ENCODE assay signal across 16 cellular contexts in genomic region chr1:184840596-184840995, GRCh38.
DNase-seq lines count a peak whose midpoint lies in the region; ATAC-seq, FAIRE-seq and TF ChIP-seq lines count a peak whose summit lies in the region.
"Had no signal": no experiment of that assay in that cellular context is flagged by ENCODE, and none has a peak within 500 bp of the region (broad histone marks: within the 10 kb centered on the region; RNA-seq: fewer than 3 reads in every experiment).

No MANE protein-coding gene starts in this region.

- peak; percentile 2 for DNase-seq in activated CD4-positive, alpha-beta T cell treated with anti-CD3 and anti-CD28 coated beads, Interleukin-2, amount 50 U/mL, for 1 hour
- DNase-seq in activated CD4-positive, alpha-beta T cell treated with anti-CD3 and anti-CD28 coated beads for 48 hours: no peak
- DNase-seq in D721Med (ENCODE audit: insufficient read length, low spot score): no peak
- no peak for DNase-seq in natural killer cell treated with Interleukin-12 subunit alpha and Interleukin-12 subunit beta and Interleukin-15 and Interleukin-18, amount 100 ng/mL, for 72 hours (ENCODE audit: low spot score)
- DNase-seq in NCI-H1694 treated with DMSO at 0.1 percent for 48 hours (lab: John Stamatoyannopoulos, UW): no peak
- no peak for DNase-seq in KBM-7
- no peak for DNase-seq in 8988T
- DNase-seq: cortex of kidney; foreskin keratinocyte; midbrain; NCI-H187; NCI-H446 treated with DMSO at 0.1 percent for 48 hours; SK-N-SH; stimulated activated naive B cell treated with anti-CD40 and anti-IgM and Interleukin-4, amounts not matched to agents 10 μg/mL and 1 μg/mL and 100 μg/mL, for 72 hours had no signal

- H3K9me3 Mint-ChIP-seq in activated T-helper 17 cell treated with anti-CD3 and anti-CD28 coated beads, Interleukin-2, amount 50 U/mL, for 72 hours: no peaks in the 10 kb centered on the region
- no peaks in the 10 kb centered on the region for H3K9me3 Mint-ChIP-seq in natural killer cell treated with Interleukin-12 subunit alpha and Interleukin-12 subunit beta and Interleukin-15 and Interleukin-18, amount 100 ng/mL, for 72 hours
- H3K9me3 Mint-ChIP-seq: stimulated activated naive B cell treated with anti-CD40 and anti-IgM and Interleukin-4, amounts not matched to agents 10 μg/mL and 1 μg/mL and 100 μg/mL, for 72 hours had no signal

- peak; percentile 55 for ATAC-seq in activated T-helper 17 cell treated with anti-CD3 and anti-CD28 coated beads, Interleukin-2, amount 50 U/mL, for 72 hours (replicated peaks)
- ATAC-seq in natural killer cell treated with Interleukin-12 subunit alpha and Interleukin-12 subunit beta and Interleukin-15 and Interleukin-18, amount 100 ng/mL, for 72 hours: peak; percentile 76 to 91
- ATAC-seq: activated naive CD4-positive, alpha-beta T cell treated with anti-CD3 and anti-CD28 coated beads, Interleukin-2, amount 50 U/mL, for 72 hours; foreskin keratinocyte; stimulated activated naive B cell treated with anti-CD40 and anti-IgM and Interleukin-4, amounts not matched to agents 10 μg/mL and 1 μg/mL and 100 μg/mL, for 72 hours had no signal

- peak overlapping the region; percentile 81 for H3K27ac Mint-ChIP-seq in activated T-helper 17 cell treated with anti-CD3 and anti-CD28 coated beads, Interleukin-2, amount 50 U/mL, for 72 hours
- H3K27ac Mint-ChIP-seq in natural killer cell treated with Interleukin-12 subunit alpha and Interleukin-12 subunit beta and Interleukin-15 and Interleukin-18, amount 100 ng/mL, for 72 hours: peak overlapping the region; percentile 84 to 85
- H3K27ac Mint-ChIP-seq: activated naive CD4-positive, alpha-beta T cell treated with anti-CD3 and anti-CD28 coated beads, Interleukin-2, amount 50 U/mL, for 72 hours; stimulated activated naive B cell treated with anti-CD40 and anti-IgM and Interleukin-4, amounts not matched to agents 10 μg/mL and 1 μg/mL and 100 μg/mL, for 72 hours had no signal

- in situ Hi-C loops in KBM-7 (cut with MboI; ENCODE audit: low pct_unique_long_range_greater_than_20kb, low sequenced_read_pairs): no loop called here

- peaks cover 37% of the 10 kb centered on the region for H3K4me1 Mint-ChIP-seq in activated T-helper 17 cell treated with anti-CD3 and anti-CD28 coated beads, Interleukin-2, amount 50 U/mL, for 72 hours
- peaks cover 42 to 49% of the 10 kb centered on the region in 2 donors for H3K4me1 Mint-ChIP-seq in natural killer cell treated with Interleukin-12 subunit alpha and Interleukin-12 subunit beta and Interleukin-15 and Interleukin-18, amount 100 ng/mL, for 72 hours (ENCODE audit: low read depth in 2 of 2)

- no peaks in the 10 kb centered on the region for H3K27me3 Mint-ChIP-seq in activated T-helper 17 cell treated with anti-CD3 and anti-CD28 coated beads, Interleukin-2, amount 50 U/mL, for 72 hours
- no peaks in the 10 kb centered on the region for H3K27me3 Mint-ChIP-seq in natural killer cell treated with Interleukin-12 subunit alpha and Interleukin-12 subunit beta and Interleukin-15 and Interleukin-18, amount 100 ng/mL, for 72 hours
- H3K27me3 Mint-ChIP-seq: stimulated activated naive B cell treated with anti-CD40 and anti-IgM and Interleukin-4, amounts not matched to agents 10 μg/mL and 1 μg/mL and 100 μg/mL, for 72 hours had no signal

- no peak for TF ChIP-seq CTCF in D721Med (IDR thresholded peaks at IDR 0.05; ENCODE audit: insufficient read depth, missing control alignments)

- peak overlapping the region; percentile 21 for H3K4me3 Mint-ChIP-seq in activated T-helper 17 cell treated with anti-CD3 and anti-CD28 coated beads, Interleukin-2, amount 50 U/mL, for 72 hours
- H3K4me3 Mint-ChIP-seq in natural killer cell treated with Interleukin-12 subunit alpha and Interleukin-12 subunit beta and Interleukin-15 and Interleukin-18, amount 100 ng/mL, for 72 hours: peak overlapping the region; percentile 70
- H3K4me3 Mint-ChIP-seq: stimulated activated naive B cell treated with anti-CD40 and anti-IgM and Interleukin-4, amounts not matched to agents 10 μg/mL and 1 μg/mL and 100 μg/mL, for 72 hours had no signal

- H3K36me3 Mint-ChIP-seq in activated T-helper 17 cell treated with anti-CD3 and anti-CD28 coated beads, Interleukin-2, amount 50 U/mL, for 72 hours (ENCODE audit: low read depth): peaks cover 15% of the 10 kb centered on the region
- peaks cover 43% of the 10 kb centered on the region for H3K36me3 Mint-ChIP-seq in natural killer cell treated with Interleukin-12 subunit alpha and Interleukin-12 subunit beta and Interleukin-15 and Interleukin-18, amount 100 ng/mL, for 72 hours

- peak; percentile 51 for FAIRE-seq in D721Med (lab: Jason Lieb, UNC)
